18 cellular contexts compared by ENCODE assay signal in genomic region chr11:116424615-116425261, GRCh38.
"Had no signal": no experiment of that assay in that cellular context is flagged by ENCODE, and none has a peak within 500 bp of the region (broad histone marks: within the 10 kb centered on the region; RNA-seq: fewer than 3 reads in every experiment).

No MANE protein-coding gene starts in this region.

- DNase-seq: activated CD4-positive, alpha-beta T cell treated with anti-CD3 and anti-CD28 coated beads, Interleukin-2, amount 50 U/mL, for 1 hour; activated CD8-positive, alpha-beta memory T cell treated with anti-CD3 and anti-CD28 coated beads for 24 hours; activated naive CD8-positive, alpha-beta T cell treated with anti-CD3 and anti-CD28 coated beads for 36 hours; amygdala; effector CD8-positive, alpha-beta T cell; foreskin melanocyte; kidney glomerular epithelial cell; left ventricle myocardium superior; naive thymus-derived CD8-positive, alpha-beta T cell; nucleus accumbens; posterior cingulate gyrus; stimulated activated CD4-positive, alpha-beta T cell treated with anti-CD3 and anti-CD28 coated beads, Interleukin-4, amount 100 ng/mL, for 24 hours; stimulated activated naive CD4-positive, alpha-beta T cell had no signal

- H3K9me3 ChIP-seq: body of pancreas, tibial nerve, vagina had no signal

- H3K27me3 ChIP-seq: body of pancreas, tibial nerve, vagina had no signal

- H3K36me3 ChIP-seq: tibial nerve, vagina had no signal

- H3K4me3 ChIP-seq: body of pancreas, coronary artery, skin epidermis, tibial nerve, vagina had no signal

- H3K27ac ChIP-seq: body of pancreas, coronary artery, skin epidermis, tibial nerve, vagina had no signal

- ATAC-seq: body of pancreas; left ventricle myocardium superior; naive thymus-derived CD8-positive, alpha-beta T cell had no signal
